Comparison of ENCODE assay signal across 9 cellular contexts in the genomic region with DNA sequence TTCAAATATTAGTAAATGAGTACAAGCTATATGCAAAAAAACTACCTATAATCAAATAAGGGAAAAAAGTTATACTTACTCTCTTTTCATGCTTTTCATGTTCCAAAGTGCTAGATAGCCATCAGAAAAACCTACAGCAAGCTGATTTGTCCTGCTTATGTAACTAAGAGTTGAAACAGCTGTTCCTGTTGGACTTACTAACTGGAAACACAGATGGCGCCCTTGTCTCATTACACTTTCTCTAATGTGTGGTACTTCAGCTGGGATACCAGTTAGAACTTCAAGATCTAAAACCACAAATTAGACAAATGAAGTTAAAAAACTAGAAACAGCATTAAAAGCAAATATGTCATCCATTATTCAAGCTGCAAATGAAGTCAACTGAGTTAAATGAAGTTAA. TPM values are rescaled to one million over a fixed set of nuclear protein-coding genes. Genes with fewer than 3 reads are reported as not detected.
DNase-seq lines count a peak whose midpoint lies in the region; ATAC-seq and TF ChIP-seq lines count a peak whose summit lies in the region.
"Had no signal": no experiment of that assay in that cellular context is flagged by ENCODE, and none has a peak within 500 bp of the region (broad histone marks: within the 10 kb centered on the region; RNA-seq: fewer than 3 reads in every experiment).

No MANE protein-coding gene starts in this region.

- POLR2A ChIA-PET in Panc1 (lab: Charles Lee): no interaction called here

- H3K4me2 ChIP-seq in DND-41 (ENCODE audit: insufficient read depth, low read length): no peak overlapping the region

- H3K27ac ChIP-seq in DND-41 (ENCODE audit: low read length): no peak overlapping the region
- no peak overlapping the region for H3K27ac ChIP-seq in Panc1 (ENCODE audit: low read length)
- H3K27ac ChIP-seq in esophagus squamous epithelium: no peak overlapping the region
- peak overlapping the region; percentile 13 for H3K27ac ChIP-seq in neutrophil
- H3K27ac ChIP-seq: ovary had no signal

- ATAC-seq in DND-41 (ENCODE audit: insufficient read depth, low read depth) (peak; percentile 81), Panc1 (no peak), HG02885 (IDR thresholded peaks at IDR 0.05; ENCODE audit: poor library complexity, unreplicated experiment) (no peak)

- peaks cover 23% of the 10 kb centered on the region; the same call in 1 of the 2 replicates for H4K20me1 ChIP-seq in DND-41 (ENCODE audit: insufficient read depth, low read length)

- in situ Hi-C loops in Panc1 (cut with HindIII; ENCODE audit: low pct_unique_long_range_greater_than_20kb, low sequenced_read_pairs): no loop called here

- H3K4me3 ChIP-seq in DND-41 (ENCODE audit: low read depth in 1 of 2, low read length in 2 of 2): no peak overlapping the region
- H3K4me3 ChIP-seq in Panc1 (ENCODE audit: low read depth in 2 of 2, low read length in 2 of 2): no peak overlapping the region
- H3K4me3 ChIP-seq in esophagus squamous epithelium: no peak overlapping the region
- no peak overlapping the region for H3K4me3 ChIP-seq in neutrophil (ENCODE audit: low read depth in 1 of 2, low read length in 1 of 2)
- H3K4me3 ChIP-seq: ovary had no signal

- no peaks in the 10 kb centered on the region for H3K9me3 ChIP-seq in DND-41 (ENCODE audit: insufficient read depth, low read length, severe bottlenecking)
- H3K9me3 ChIP-seq in Panc1 (ENCODE audit: control insufficient read depth, insufficient read depth, low read depth, low read length): no peaks in the 10 kb centered on the region
- no peaks in the 10 kb centered on the region for H3K9me3 ChIP-seq in esophagus squamous epithelium
- H3K9me3 ChIP-seq in neutrophil: no peaks in the 10 kb centered on the region
- H3K9me3 ChIP-seq: ovary had no signal

- H3K27me3 ChIP-seq in DND-41 (ENCODE audit: insufficient read depth, low read length, poor library complexity) (no peaks in the 10 kb centered on the region), Panc1 (ENCODE audit: control insufficient read depth, insufficient read depth, low read length) (no peaks in the 10 kb centered on the region), esophagus squamous epithelium (no peaks in the 10 kb centered on the region), neutrophil (no peaks in the 10 kb centered on the region)
- H3K27me3 ChIP-seq: ovary had no signal

- H3K4me3 Mint-ChIP-seq in HFFc6: no peak overlapping the region

- H3K9ac ChIP-seq in DND-41 (ENCODE audit: low read depth, low read length): no peak overlapping the region

- TF ChIP-seq POLR2A in esophagus squamous epithelium (IDR thresholded peaks at IDR 0.05): no peak

- DNase-seq in DND-41 (peak; percentile 43), HFFc6 (peak; percentile 47), Panc1 (ENCODE audit: low read depth, low spot score) (no peak), esophagus squamous epithelium (lab: John Stamatoyannopoulos, UW) (no peak), HuH-7.5 (ENCODE audit: low spot score) (no peak)
- DNase-seq in activated CD8-positive, alpha-beta memory T cell treated with anti-CD3 and anti-CD28 coated beads, Interleukin-2, amount 50 U/mL, for 48 hours: no peak

- H3K9me3 Mint-ChIP-seq in HFFc6: no peaks in the 10 kb centered on the region

- no peak overlapping the region for H2AFZ ChIP-seq in DND-41 (ENCODE audit: low read depth, low read length)

- WGBS in esophagus squamous epithelium, 2 donors: 76 to 83% methylated on average over 1 of the region's 1 CpG

- H3K4me1 Mint-ChIP-seq in HFFc6 (ENCODE audit: low read depth): peaks cover 5% of the 10 kb centered on the region; the same call in 1 of the 2 replicates

- no peaks in the 10 kb centered on the region for H3K27me3 Mint-ChIP-seq in HFFc6 (ENCODE audit: insufficient read depth)

- H3K36me3 Mint-ChIP-seq in HFFc6 (ENCODE audit: low read depth): peaks cover 15% of the 10 kb centered on the region

- H3K4me1 ChIP-seq in DND-41 (ENCODE audit: insufficient read depth, low read length) (no peaks in the 10 kb centered on the region), Panc1 (ENCODE audit: control insufficient read depth, insufficient read depth, low read length) (peaks cover 3% of the 10 kb centered on the region; the same call in 1 of the 2 replicates), esophagus squamous epithelium (peaks cover 0 to 12% (median 0%) of the 10 kb centered on the region in 3 donors), neutrophil (ENCODE audit: control insufficient read depth in 1 of 2, insufficient read depth in 1 of 2, low read depth in 1 of 2, low read length in 1 of 2) (peaks cover 4 to 6% of the 10 kb centered on the region in 2 experiments)

- CTCF ChIA-PET in Panc1 (lab: Charles Lee): interaction anchor here (0.6 kb wide), 1 partner anchor 186 kb away, joined by 5 read pairs; no protein-coding TSS in a partner anchor

- no peak overlapping the region; the same call in 1 of the 2 replicates for H3K27ac Mint-ChIP-seq in HFFc6

- intact Hi-C loops in Panc1 (cut with micrococcal nuclease; ENCODE audit: unreplicated experiment): no loop called here
- intact Hi-C loops in esophagus squamous epithelium (cut with DNase I): no loop called here

- peaks cover 35% of the 10 kb centered on the region for H3K79me2 ChIP-seq in DND-41 (ENCODE audit: insufficient read depth, low read length)

- TF ChIP-seq CTCF in DND-41 (IDR thresholded peaks at IDR 0.05; ENCODE audit: borderline replicate concordance, extremely low read depth, low read length, poor library complexity, severe bottlenecking) (peak; percentile 63), HFFc6 (IDR thresholded peaks at IDR 0.05) (peak; percentile 72), Panc1 (IDR thresholded peaks at IDR 0.05) (peak; percentile 67; the same call in 1 of the 2 replicates), esophagus squamous epithelium (IDR thresholded peaks at IDR 0.05) (peak in 5 of 6 experiments; percentile 11 to 47 (median 33)), neutrophil (IDR thresholded peaks at IDR 0.05) (peak; percentile 22)

- peaks cover 91% of the 10 kb centered on the region for H3K36me3 ChIP-seq in DND-41 (ENCODE audit: insufficient read depth, low read length)
- H3K36me3 ChIP-seq in Panc1 (ENCODE audit: control insufficient read depth, insufficient read depth, low read length): peaks cover 44% of the 10 kb centered on the region
- H3K36me3 ChIP-seq in esophagus squamous epithelium: peaks cover 0 to 96% (median 32%) of the 10 kb centered on the region in 3 donors
- H3K36me3 ChIP-seq in neutrophil: peaks cover 82% of the 10 kb centered on the region
- H3K36me3 ChIP-seq: ovary had no signal

- BruUV-seq in Panc1 (replicated peaks; lab: Mats Ljungman, UMichigan): no TSS peak

RNA-seq across cellular contexts. Expression of gene AHCTF1, which starts 24.3 kb away (rescaled TPM):
- total RNA-seq in HFFc6 (2021; fragmentation: NEBNext Ultra II Directional; extraction: Animal tissue kit (Norgen Biotek cat#: 25700)): 10 to 100 TPM; 28.2 to 32.8 (median 30.6) TPM
- total RNA-seq in Panc1 (2021; ENCODE audit: unreplicated experiment) (49.9 TPM), esophagus squamous epithelium (10 to 100 TPM; 12.3 to 38.7 (median 29.0) TPM)
- 25.0 TPM for polyA plus RNA-seq in Panc1 (2012; ENCODE audit: insufficient read length)

Comparison
In these comparisons a context has a peak if more than half of its experiments do, and no peak if none do; other contexts are left out.
1. DNase-seq: peak in DND-41 (single experiment) and HFFc6 (single experiment); none in Panc1 (single experiment), esophagus squamous epithelium (single experiment), activated CD8-positive, alpha-beta memory T cell treated with anti-CD3 and anti-CD28 coated beads, Interleukin-2, amount 50 U/mL, for 48 hours (single experiment) and HuH-7.5 (single experiment).
2. CTCF ChIP-seq: peak in every context shown above with its lines; median percentile 72 in HFFc6; 67 in Panc1; 63 in DND-41; 33 in esophagus squamous epithelium; 22 in neutrophil.